In genomic region chr1:115530407-115530806, GRCh38 we compare ENCODE assay signal across 14 cellular contexts.
A peak's percentile ranks its signal among the peaks of the same experiment; 100 is the strongest.
DNase-seq lines count a peak whose midpoint lies in the region; ATAC-seq and TF ChIP-seq lines count a peak whose summit lies in the region.
"Had no signal": no experiment of that assay in that cellular context is flagged by ENCODE, and none has a peak within 500 bp of the region (broad histone marks: within the 10 kb centered on the region; RNA-seq: fewer than 3 reads in every experiment).

No MANE protein-coding gene starts in this region.

- H3K4me3 ChIP-seq in AG10803 (ENCODE audit: low read length) (no peak overlapping the region), colonic mucosa (no peak overlapping the region)
- H3K4me3 ChIP-seq: thoracic aorta had no signal

- H3K4me1 ChIP-seq in colonic mucosa = no peaks in the 10 kb centered on the region

- ATAC-seq in GM21390 (IDR thresholded peaks at IDR 0.05; ENCODE audit: unreplicated experiment) = no peak

- no peak overlapping the region for H3K4me3 Mint-ChIP-seq in glutamatergic neuron (ENCODE audit: unreplicated experiment)
- H3K4me3 Mint-ChIP-seq: activated naive CD8-positive, alpha-beta T cell treated with anti-CD3 and anti-CD28 coated beads for 36 hours; naive B cell had no signal

- TF ChIP-seq CTCF in AG10803 (conservative IDR thresholded peaks at IDR 0.05; ENCODE audit: low read length) (no peak), colonic mucosa (IDR thresholded peaks at IDR 0.05) (no peak), glutamatergic neuron (IDR thresholded peaks at IDR 0.05; ENCODE audit: partially characterized antibody, unreplicated experiment) (no peak)

- intact Hi-C loops in colonic mucosa (cut with DNase I) = no loop called here

- no peaks in the 10 kb centered on the region for H3K36me3 ChIP-seq in colonic mucosa
- H3K36me3 ChIP-seq: thoracic aorta had no signal

- H3K27ac Mint-ChIP-seq in glutamatergic neuron (ENCODE audit: unreplicated experiment) = no peak overlapping the region
- H3K27ac Mint-ChIP-seq: activated naive CD8-positive, alpha-beta T cell treated with anti-CD3 and anti-CD28 coated beads for 36 hours; naive B cell had no signal

- DNase-seq in AG10803 (ENCODE audit: low read depth) (peak; percentile 90), HS-5 (ENCODE audit: low read depth) (peak; percentile 73), brain pericyte (ENCODE audit: low read depth, low spot score) (peak; percentile 21), kidney tubule cell (ENCODE audit: low spot score) (peak; percentile 65), colonic mucosa (no peak), glutamatergic neuron (no peak)
- no peak for DNase-seq in stimulated activated CD8-positive, alpha-beta memory T cell treated with anti-CD3 and anti-CD28 coated beads, Interleukin-4, amount 100 ng/mL, for 48 hours
- DNase-seq: activated CD4-positive, alpha-beta T cell treated with anti-CD3 and anti-CD28 coated beads for 1 hour; activated naive CD8-positive, alpha-beta T cell treated with anti-CD3 and anti-CD28 coated beads for 36 hours; naive B cell; NCI-H2171; stimulated activated CD4-positive, alpha-beta T cell treated with anti-CD3 and anti-CD28 coated beads, Interleukin-1b, Interleukin-23, amount 100 ng/mL, for 48 hours had no signal

- no peaks in the 10 kb centered on the region for H3K9me3 Mint-ChIP-seq in glutamatergic neuron (ENCODE audit: unreplicated experiment)
- H3K9me3 Mint-ChIP-seq: activated naive CD8-positive, alpha-beta T cell treated with anti-CD3 and anti-CD28 coated beads for 36 hours had no signal

- H3K36me3 Mint-ChIP-seq in glutamatergic neuron (ENCODE audit: unreplicated experiment) = no peaks in the 10 kb centered on the region
- H3K36me3 Mint-ChIP-seq: activated naive CD8-positive, alpha-beta T cell treated with anti-CD3 and anti-CD28 coated beads for 36 hours; naive B cell had no signal

- H3K27me3 Mint-ChIP-seq in glutamatergic neuron (ENCODE audit: unreplicated experiment) = peaks cover 3% of the 10 kb centered on the region
- H3K27me3 Mint-ChIP-seq: activated naive CD8-positive, alpha-beta T cell treated with anti-CD3 and anti-CD28 coated beads for 36 hours had no signal

- no peaks in the 10 kb centered on the region for H3K4me1 Mint-ChIP-seq in glutamatergic neuron (ENCODE audit: low read depth, unreplicated experiment)
- H3K4me1 Mint-ChIP-seq: naive B cell had no signal

- no peaks in the 10 kb centered on the region for H3K27me3 ChIP-seq in colonic mucosa

- H3K9ac ChIP-seq in colonic mucosa (ENCODE audit: low read depth in 2 of 2, low read length in 2 of 2) = no peak overlapping the region

- H3K9me3 ChIP-seq in colonic mucosa = no peaks in the 10 kb centered on the region
- H3K9me3 ChIP-seq: thoracic aorta had no signal

- H3K27ac ChIP-seq in colonic mucosa = no peak overlapping the region
- H3K27ac ChIP-seq: thoracic aorta had no signal

Comparison
In these comparisons a context has a peak if more than half of its experiments do, and no peak if none do; other contexts are left out.
1. DNase-seq: peak in AG10803 (single experiment), HS-5 (single experiment), brain pericyte (single experiment) and kidney tubule cell (single experiment); none in colonic mucosa (single experiment), stimulated activated CD8-positive, alpha-beta memory T cell treated with anti-CD3 and anti-CD28 coated beads, Interleukin-4, amount 100 ng/mL, for 48 hours (single experiment) and glutamatergic neuron (single experiment).